8 cellular contexts compared by ENCODE assay signal in genomic region chr2:214808481-214808931, GRCh38. TPM values are rescaled to one million over a fixed set of nuclear protein-coding genes. Genes with fewer than 3 reads are reported as not detected.
DNase-seq lines count a peak whose midpoint lies in the region; ATAC-seq and TF ChIP-seq lines count a peak whose summit lies in the region.

No MANE protein-coding gene starts in this region.

- no peak for TF ChIP-seq CTCF in Calu3 (IDR thresholded peaks at IDR 0.05; ENCODE audit: unreplicated experiment)
- no peak for TF ChIP-seq CTCF in NB4 (IDR thresholded peaks at IDR 0.05; ENCODE audit: low read depth, low read length)

- H3K4me1 Mint-ChIP-seq in Calu3 (ENCODE audit: low read depth, unreplicated experiment), result peaks cover 30% of the 10 kb centered on the region

- ATAC-seq in GM21367 (IDR thresholded peaks at IDR 0.05; ENCODE audit: unreplicated experiment) (no peak), GM21526 (IDR thresholded peaks at IDR 0.05; ENCODE audit: low FRiP score, unreplicated experiment) (no peak)

- H3K27me3 Mint-ChIP-seq in Calu3 (ENCODE audit: unreplicated experiment), result no peaks in the 10 kb centered on the region

- H3K36me3 Mint-ChIP-seq in Calu3 (ENCODE audit: insufficient read depth, unreplicated experiment), result peaks cover 51% of the 10 kb centered on the region

- H3K9me3 Mint-ChIP-seq in Calu3 (ENCODE audit: low read depth, unreplicated experiment), result no peaks in the 10 kb centered on the region

- peak overlapping the region; percentile 94 for H3K4me3 ChIP-seq in NB4 (ENCODE audit: low read depth, low read length)

- H3K27ac Mint-ChIP-seq in Calu3 (ENCODE audit: unreplicated experiment), result peak overlapping the region; percentile 22

- no TSS peak for BruUV-seq in Calu3 (replicated peaks; lab: Mats Ljungman, UMichigan)

- CTCF ChIA-PET in Calu3 (lab: Charles Lee), result interaction anchor here (0.8 kb wide), 1 partner anchor 22 kb away, joined by 3 read pairs; no protein-coding TSS in a partner anchor

- intact Hi-C loops in Calu3 (cut with micrococcal nuclease; ENCODE audit: unreplicated experiment), result loop anchor here (5.0 to 10.0 kb wide), 2 partner anchors 329 to 1564 kb away; partner anchors contain the start of gene ABCA12

- H3K4me3 Mint-ChIP-seq in Calu3 (ENCODE audit: low read depth, unreplicated experiment), result peak overlapping the region; percentile 68

- TF ChIP-seq POLR2A in NB4 (IDR thresholded peaks at IDR 0.05; ENCODE audit: extremely low read depth, insufficient read length), result no peak

- DNase-seq in Calu3, result no peak
- DNase-seq in NB4 (ENCODE audit: low read depth), result no peak
- DNase-seq in cerebellar cortex (ENCODE audit: low spot score), result peak; percentile 7
- peak; percentile 60 for DNase-seq in midbrain (lab: John Stamatoyannopoulos, UW)
- DNase-seq in HPDE6-E6E7 (ENCODE audit: extremely low spot score), result no peak
- no peak for DNase-seq in activated CD8-positive, alpha-beta memory T cell treated with anti-CD3 and anti-CD28 coated beads, Interleukin-2, amount 50 U/mL, for 4 hours

RNA-seq across cellular contexts. Expression of gene BARD1, which starts 1.0 kb away (rescaled TPM):
- total RNA-seq in Calu3 (2022), result 41.5 and 43.2 TPM in 2 replicates

Comparison
In these comparisons a context has a peak if more than half of its experiments do, and no peak if none do; other contexts are left out.
1. DNase-seq: peak in cerebellar cortex (single experiment) and midbrain (single experiment); none in Calu3 (single experiment), NB4 (single experiment), HPDE6-E6E7 (single experiment) and activated CD8-positive, alpha-beta memory T cell treated with anti-CD3 and anti-CD28 coated beads, Interleukin-2, amount 50 U/mL, for 4 hours (single experiment).